Comparison of ENCODE assay signal across 14 cellular contexts in genomic region chr10:127802532-127803055, GRCh38.
"Had no signal": no experiment of that assay in that cellular context is flagged by ENCODE, and none has a peak within 500 bp of the region (broad histone marks: within the 10 kb centered on the region; RNA-seq: fewer than 3 reads in every experiment).

No MANE protein-coding gene starts in this region.

- H3K4me3 Mint-ChIP-seq: activated naive CD8-positive, alpha-beta T cell treated with anti-CD3 and anti-CD28 coated beads, Interleukin-2, amount 10 ng/mL, durations not matched to agents 7 days and 5 days; brain; nephron had no signal

- H3K36me3 Mint-ChIP-seq: activated naive CD8-positive, alpha-beta T cell treated with anti-CD3 and anti-CD28 coated beads, Interleukin-2, amount 10 ng/mL, durations not matched to agents 7 days and 5 days; brain had no signal

- H3K4me3 ChIP-seq: tibial nerve had no signal

- H3K4me1 ChIP-seq: foreskin keratinocyte, tibial nerve had no signal

- H3K27ac ChIP-seq: foreskin keratinocyte, tibial nerve had no signal

- ATAC-seq: foreskin keratinocyte, right cardiac atrium had no signal

- DNase-seq: activated CD4-positive, alpha-beta T cell treated with anti-CD3 and anti-CD28 coated beads, Interleukin-2, amount 50 U/mL, for 1 hour; activated naive CD4-positive, alpha-beta T cell; activated naive CD8-positive, alpha-beta T cell treated with anti-CD3 and anti-CD28 coated beads, Interleukin-2, amount 10 ng/mL, durations not matched to agents 7 days and 5 days; effector memory CD4-positive, alpha-beta T cell; kidney glomerular epithelial cell; right cardiac atrium; small intestine; stimulated activated CD4-positive, alpha-beta T cell treated with anti-CD3 and anti-CD28 coated beads, Interleukin-4, amount 100 ng/mL, for 24 hours; stimulated activated naive CD4-positive, alpha-beta T cell had no signal

- H3K27ac Mint-ChIP-seq: activated naive CD8-positive, alpha-beta T cell treated with anti-CD3 and anti-CD28 coated beads, Interleukin-2, amount 10 ng/mL, durations not matched to agents 7 days and 5 days; nephron; progenitor cell of endocrine pancreas had no signal

- H3K36me3 ChIP-seq: tibial nerve had no signal

- H3K27me3 ChIP-seq: foreskin keratinocyte, tibial nerve had no signal

- H3K9me3 Mint-ChIP-seq: activated naive CD8-positive, alpha-beta T cell treated with anti-CD3 and anti-CD28 coated beads, Interleukin-2, amount 10 ng/mL, durations not matched to agents 7 days and 5 days; nephron had no signal

- H3K4me1 Mint-ChIP-seq: activated naive CD8-positive, alpha-beta T cell treated with anti-CD3 and anti-CD28 coated beads, Interleukin-2, amount 10 ng/mL, durations not matched to agents 7 days and 5 days had no signal
